ENCODE assay signal across 13 cellular contexts in genomic region chr2:137050949-137051348, GRCh38.
DNase-seq lines count a peak whose midpoint lies in the region; ATAC-seq and TF ChIP-seq lines count a peak whose summit lies in the region.
"Had no signal": no experiment of that assay in that cellular context is flagged by ENCODE, and none has a peak within 500 bp of the region (broad histone marks: within the 10 kb centered on the region; RNA-seq: fewer than 3 reads in every experiment).

No MANE protein-coding gene starts in this region.

- no peak overlapping the region for H3K4me3 ChIP-seq in GM12865 (ENCODE audit: low read depth, low read length)
- no peak overlapping the region for H3K4me3 ChIP-seq in Loucy (ENCODE audit: low read length, poor library complexity, severe bottlenecking)
- H3K4me3 ChIP-seq in right lobe of liver = no peak overlapping the region
- no peak overlapping the region for H3K4me3 ChIP-seq in MG63
- H3K4me3 ChIP-seq in Karpas-422 (ENCODE audit: low read length) = no peak overlapping the region

- H3K9ac ChIP-seq in Loucy (ENCODE audit: low read depth, low read length, poor library complexity, severe bottlenecking) = no peak overlapping the region
- H3K9ac ChIP-seq in Karpas-422 (ENCODE audit: low read length) = no peak overlapping the region

- no peaks in the 10 kb centered on the region for H3K79me2 ChIP-seq in Loucy (ENCODE audit: insufficient read depth, low read length)
- no peaks in the 10 kb centered on the region for H3K79me2 ChIP-seq in Karpas-422 (ENCODE audit: low read length)

- H4K20me1 ChIP-seq in Loucy (ENCODE audit: insufficient read depth, low read length, poor library complexity, severe bottlenecking) (no peaks in the 10 kb centered on the region), Karpas-422 (ENCODE audit: insufficient read depth, low read depth, low read length) (no peaks in the 10 kb centered on the region)

- ATAC-seq in WTC11 (peak; percentile 76), right lobe of liver (peak; percentile 42 to 65 (median 59)), HG02884 (IDR thresholded peaks at IDR 0.05; ENCODE audit: unreplicated experiment) (no peak), HG02642 (IDR thresholded peaks at IDR 0.05; ENCODE audit: poor library complexity, unreplicated experiment) (no peak)

- H3F3A ChIP-seq in Loucy (ENCODE audit: low read depth) = no peaks in the 10 kb centered on the region

- H3K27me3 ChIP-seq in Loucy (ENCODE audit: insufficient read depth, low read length, poor library complexity, severe bottlenecking) (no peaks in the 10 kb centered on the region), right lobe of liver (no peaks in the 10 kb centered on the region), MG63 (no peaks in the 10 kb centered on the region), Karpas-422 (ENCODE audit: low read length) (no peaks in the 10 kb centered on the region)

- peaks cover 4% of the 10 kb centered on the region for H3K9me3 Mint-ChIP-seq in WTC11

- no peak overlapping the region for H3K27ac ChIP-seq in right lobe of liver
- no peak overlapping the region for H3K27ac ChIP-seq in Karpas-422 (ENCODE audit: low read length)

- intact Hi-C loops in right lobe of liver (cut with DNase I) = no loop called here

- peaks cover 6% of the 10 kb centered on the region; the same call in 1 of the 2 replicates for H3K4me1 Mint-ChIP-seq in WTC11

- CTCF ChIA-PET in WTC11 (lab: Charles Lee) = interaction anchor here (0.7 to 1.6 kb wide), 2 partner anchors 38 to 118 kb away, joined by 3 to 7 read pairs; no protein-coding TSS in a partner anchor

- no peaks in the 10 kb centered on the region for H3K27me3 Mint-ChIP-seq in WTC11 (ENCODE audit: low read depth)

- H3K4me2 ChIP-seq in Loucy (ENCODE audit: low read depth, low read length, poor library complexity, severe bottlenecking) (no peak overlapping the region), Karpas-422 (ENCODE audit: low read depth, low read length, poor library complexity, severe bottlenecking) (no peak overlapping the region)

- no peak for TF ChIP-seq POLR2A in right lobe of liver (IDR thresholded peaks at IDR 0.05)

- H3K9me2 ChIP-seq in Loucy (replicated peaks; ENCODE audit: low read depth, low read length) (no peaks in the 10 kb centered on the region), Karpas-422 (replicated peaks; ENCODE audit: insufficient read depth, low read length) (no peaks in the 10 kb centered on the region)

- H3K4me3 Mint-ChIP-seq in WTC11 = no peak overlapping the region

- H2AFZ ChIP-seq in Loucy (ENCODE audit: low read length) (no peak overlapping the region), Karpas-422 (ENCODE audit: low read length) (no peak overlapping the region)

- no peaks in the 10 kb centered on the region for H3K4me1 ChIP-seq in Loucy (ENCODE audit: insufficient read depth, low read length, poor library complexity, severe bottlenecking)
- H3K4me1 ChIP-seq in right lobe of liver = peaks cover 0 to 12% (median 0%) of the 10 kb centered on the region in 4 donors
- no peaks in the 10 kb centered on the region for H3K4me1 ChIP-seq in Karpas-422 (ENCODE audit: low read length)

- peak; percentile 13 for TF ChIP-seq CTCF in GM12865 (IDR thresholded peaks at IDR 0.05; ENCODE audit: insufficient read depth, low read depth, low read length, missing control alignments)
- TF ChIP-seq CTCF in Loucy (conservative IDR thresholded peaks at IDR 0.05; ENCODE audit: low read length) = peak; percentile 55
- TF ChIP-seq CTCF in WTC11 (IDR thresholded peaks at IDR 0.05) = peak; percentile 20; the same call in 1 of the 2 replicates
- peak; percentile 23 to 44 (median 32) for TF ChIP-seq CTCF in right lobe of liver (IDR thresholded peaks at IDR 0.05)

- no peaks in the 10 kb centered on the region for H3K36me3 Mint-ChIP-seq in WTC11

- no peak overlapping the region for H3K27ac Mint-ChIP-seq in WTC11

- POLR2A ChIA-PET in WTC11 (lab: Charles Lee) = no interaction called here

- H3K9me3 ChIP-seq in Loucy (ENCODE audit: insufficient read depth, low read depth, low read length) (no peaks in the 10 kb centered on the region), right lobe of liver (no peaks in the 10 kb centered on the region), MG63 (no peaks in the 10 kb centered on the region), Karpas-422 (ENCODE audit: low read length) (no peaks in the 10 kb centered on the region)

- DNase-seq in GM12865 (ENCODE audit: low read depth) = peak; percentile 3
- no peak for DNase-seq in WTC11 (ENCODE audit: low spot score)
- no peak for DNase-seq in right lobe of liver
- no peak for DNase-seq in MG63
- no peak for DNase-seq in Karpas-422
- DNase-seq: activated CD4-positive, alpha-beta T cell treated with anti-CD3 and anti-CD28 coated beads for 4 hours; activated effector memory CD4-positive, alpha-beta T cell treated with Interleukin-2 at 50 U/mL for 16 hours; central memory CD4-positive, alpha-beta T cell; NCI-H146; SHP77 treated with DMSO at 0.1 percent for 48 hours had no signal

- WGBS in right lobe of liver (ENCODE audit: insufficient coverage, low coverage, low lambda C conversion rate, missing lambda C conversion rate) = 56% methylated on average over 2 of the region's 2 CpGs

- H3K36me3 ChIP-seq in Loucy (ENCODE audit: insufficient read depth, low read length) (no peaks in the 10 kb centered on the region), right lobe of liver (no peaks in the 10 kb centered on the region), MG63 (no peaks in the 10 kb centered on the region), Karpas-422 (ENCODE audit: insufficient read depth, low read length) (no peaks in the 10 kb centered on the region)

TF ChIP-seq in WTC11, 78 proteins besides CTCF, POLR2A, EP300 and RAD21 (continues in another document):
- TF ChIP-seq OVOL2 (CRISPR knock-in tag; IDR thresholded peaks at IDR 0.05; ENCODE audit: borderline replicate concordance) (no peak), SP1 (CRISPR knock-in tag; conservative IDR thresholded peaks at IDR 0.05) (no peak), IRF2 (CRISPR knock-in tag; IDR thresholded peaks at IDR 0.05; ENCODE audit: borderline replicate concordance, low read depth) (no peak), ZNF232 (CRISPR knock-in tag; IDR thresholded peaks at IDR 0.05) (no peak), ESRRA (CRISPR knock-in tag; IDR thresholded peaks at IDR 0.05; ENCODE audit: borderline replicate concordance) (no peak), ZNF281 (CRISPR knock-in tag; IDR thresholded peaks at IDR 0.05) (no peak), TEAD1 (CRISPR knock-in tag; IDR thresholded peaks at IDR 0.05) (no peak), RORB (CRISPR knock-in tag; IDR thresholded peaks at IDR 0.05) (no peak), CREB1 (CRISPR knock-in tag; IDR thresholded peaks at IDR 0.05) (no peak), ZBTB43 (CRISPR knock-in tag; IDR thresholded peaks at IDR 0.05) (no peak), TEAD4 (CRISPR knock-in tag; IDR thresholded peaks at IDR 0.05) (no peak), HMGA2 (CRISPR knock-in tag; IDR thresholded peaks at IDR 0.05) (no peak), ATF6 (CRISPR knock-in tag; IDR thresholded peaks at IDR 0.05) (no peak), MAX (CRISPR knock-in tag; IDR thresholded peaks at IDR 0.05) (no peak), ZNF317 (CRISPR knock-in tag; IDR thresholded peaks at IDR 0.05; ENCODE audit: borderline replicate concordance, low read depth) (no peak)

Comparison
In these comparisons a context has a peak if more than half of its experiments do, and no peak if none do; other contexts are left out.
1. ATAC-seq: peak in WTC11 (single experiment) and right lobe of liver (4 of 4); none in HG02884 (single experiment) and HG02642 (single experiment).
2. Peak in every context shown above with its lines, with median percentiles within 50 percentile points of each other: CTCF ChIP-seq.